Comparison of ENCODE assay signal across 26 cellular contexts in genomic region chrX:153645151-153645550, GRCh38. TPM values are rescaled to one million over a fixed set of nuclear protein-coding genes. Genes with fewer than 3 reads are reported as not detected.
"Had no signal": no experiment of that assay in that cellular context is flagged by ENCODE, and none has a peak within 500 bp of the region (broad histone marks: within the 10 kb centered on the region; RNA-seq: fewer than 3 reads in every experiment).

No MANE protein-coding gene starts in this region.

- DNase-seq: activated B cell treated with CpG ODN at 0.5 μM for 24 hours; activated CD4-positive, alpha-beta T cell treated with anti-CD3 and anti-CD28 coated beads for 36 hours; activated CD4-positive, alpha-beta T cell treated with anti-CD3 and anti-CD28 coated beads, Interleukin-2, amount 50 U/mL, for 4 hours; activated CD8-positive, alpha-beta memory T cell treated with anti-CD3 and anti-CD28 coated beads for 24 hours; activated effector memory CD4-positive, alpha-beta T cell treated with anti-CD3 and anti-CD28 coated beads, Interleukin-2, amount 50 U/mL, for 16 hours; activated T-cell treated with anti-CD3 and anti-CD28 coated beads, Interleukin-2, amount 50 U/mL, for 72 hours; central memory CD4-positive, alpha-beta T cell; colonic mucosa; left colon; mesenchymal stem cell; mucosa of descending colon; small intestine; stimulated activated CD4-positive, alpha-beta T cell treated with anti-CD3 and anti-CD28 coated beads, Interleukin-2, amount 100 ng/mL, for 24 hours; stomach; transverse colon had no signal

- H3K27me3 ChIP-seq: ovary had no signal

- H3K36me3 Mint-ChIP-seq: activated naive CD4-positive, alpha-beta T cell treated with anti-CD3 and anti-CD28 coated beads, Interleukin-2, amount 50 U/mL, for 72 hours; stimulated activated effector memory CD8-positive, alpha-beta T cell treated with anti-CD3 and anti-CD28 coated beads, Interleukin-12 subunit alpha, Interleukin-12 subunit beta, amount 100 ng/mL, for 72 hours; T-cell had no signal

- H3K4me3 ChIP-seq: ascending aorta, colonic mucosa, mucosa of descending colon, ovary, stomach, transverse colon, uterus had no signal

- H3K27ac Mint-ChIP-seq: activated B cell treated with CpG ODN at 0.5 μM for 24 hours; activated CD4-positive, alpha-beta T cell treated with anti-CD3 and anti-CD28 coated beads for 36 hours; activated naive CD4-positive, alpha-beta T cell treated with anti-CD3 and anti-CD28 coated beads, Interleukin-2, amount 50 U/mL, for 72 hours; activated T-cell treated with anti-CD3 and anti-CD28 coated beads, Interleukin-2, amount 50 U/mL, for 72 hours; stimulated activated effector memory CD8-positive, alpha-beta T cell treated with anti-CD3 and anti-CD28 coated beads, Interleukin-12 subunit alpha, Interleukin-12 subunit beta, amount 100 ng/mL, for 72 hours; T-cell had no signal

- FAIRE-seq: endometrium, small intestine had no signal

- H3K9me3 Mint-ChIP-seq: activated B cell treated with CpG ODN at 0.5 μM for 24 hours; activated naive CD4-positive, alpha-beta T cell treated with anti-CD3 and anti-CD28 coated beads, Interleukin-2, amount 50 U/mL, for 72 hours; activated T-cell treated with anti-CD3 and anti-CD28 coated beads, Interleukin-2, amount 50 U/mL, for 72 hours; stimulated activated effector memory CD8-positive, alpha-beta T cell treated with anti-CD3 and anti-CD28 coated beads, Interleukin-12 subunit alpha, Interleukin-12 subunit beta, amount 100 ng/mL, for 72 hours; T-cell had no signal

- H3K27ac ChIP-seq: ascending aorta, colonic mucosa, heart left ventricle, ovary, stomach, transverse colon, uterus had no signal

- H3K4me1 ChIP-seq: colonic mucosa had no signal

- H3K9me3 ChIP-seq: ascending aorta, colonic mucosa, heart left ventricle, mucosa of descending colon, ovary, transverse colon, uterus had no signal

- ATAC-seq: activated CD4-positive, alpha-beta T cell treated with anti-CD3 and anti-CD28 coated beads for 36 hours; activated naive CD4-positive, alpha-beta T cell treated with anti-CD3 and anti-CD28 coated beads, Interleukin-2, amount 50 U/mL, for 72 hours; activated T-cell treated with anti-CD3 and anti-CD28 coated beads, Interleukin-2, amount 50 U/mL, for 72 hours; heart left ventricle; left colon; mucosa of descending colon; right cardiac atrium; stimulated activated effector memory CD8-positive, alpha-beta T cell treated with anti-CD3 and anti-CD28 coated beads, Interleukin-12 subunit alpha, Interleukin-12 subunit beta, amount 100 ng/mL, for 72 hours; T-cell had no signal

- H3K4me3 Mint-ChIP-seq: activated CD4-positive, alpha-beta T cell treated with anti-CD3 and anti-CD28 coated beads for 36 hours; stimulated activated effector memory CD8-positive, alpha-beta T cell treated with anti-CD3 and anti-CD28 coated beads, Interleukin-12 subunit alpha, Interleukin-12 subunit beta, amount 100 ng/mL, for 72 hours had no signal

- H3K36me3 ChIP-seq: ascending aorta, colonic mucosa, heart left ventricle, ovary, stomach, transverse colon, uterus had no signal

RNA-seq across cellular contexts. Expression of gene DUSP9, which starts 1.9 kb away (rescaled TPM):
- total RNA-seq: activated B cell treated with CpG ODN at 0.5 μM for 24 hours; activated T-cell treated with anti-CD3 and anti-CD28 coated beads, Interleukin-2, amount 50 U/mL, for 72 hours; ascending aorta; fibroblast of villous mesenchyme; left colon; mucosa of descending colon; transverse colon had no signal
- polyA plus RNA-seq: right cardiac atrium had no signal

RNA-seq across cellular contexts. Expression of gene PNCK, which starts 28.5 kb away (rescaled TPM):
- total RNA-seq: activated B cell treated with CpG ODN at 0.5 μM for 24 hours, pulmonary artery endothelial cell had no signal
